1 cellular context compared by ENCODE assay signal in the genomic region with DNA sequence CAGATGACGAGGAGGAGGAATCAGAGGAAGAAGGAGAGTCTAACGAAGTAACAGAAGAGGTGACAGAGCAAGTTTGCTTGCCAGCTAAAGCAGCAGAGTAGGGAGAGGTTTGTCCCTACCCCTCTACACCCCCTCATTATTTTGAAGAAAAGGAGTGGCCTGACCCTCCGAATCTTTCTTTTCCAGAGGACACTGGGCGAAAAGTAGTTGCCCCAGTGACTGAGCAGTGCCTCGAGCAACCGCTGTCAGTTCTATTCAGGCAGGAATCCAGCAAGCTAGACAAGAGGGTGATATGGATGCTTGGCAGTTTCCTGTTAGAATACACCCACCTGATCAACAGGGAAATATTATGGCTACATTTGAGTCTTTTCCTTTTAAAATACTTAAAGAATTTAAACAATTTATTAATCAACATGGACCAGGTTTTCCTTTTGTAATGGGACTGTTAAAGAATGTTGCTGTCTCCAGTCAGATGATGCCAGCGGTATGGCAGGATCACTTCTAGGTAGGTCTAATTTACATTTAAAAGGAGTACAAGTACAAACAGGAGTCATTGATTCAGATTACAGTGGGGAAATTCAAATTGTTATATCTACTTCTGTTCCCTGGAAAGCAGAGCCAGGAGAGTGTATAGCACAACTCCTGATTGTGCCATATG.
TF ChIP-seq lines count a peak whose summit lies in the region.

No MANE protein-coding gene starts in this region.

TF ChIP-seq in GM23338, 12 proteins besides CTCF, POLR2A, EP300 and RAD21:
- TF ChIP-seq ZNF331 (CRISPR knock-in tag; IDR thresholded peaks at IDR 0.05; ENCODE audit: low read depth): no peak
- no peak for TF ChIP-seq JUNB (IDR thresholded peaks at IDR 0.05; ENCODE audit: unreplicated experiment)
- no peak for TF ChIP-seq POLR2AphosphoS5 (IDR thresholded peaks at IDR 0.05; ENCODE audit: low read depth)
- TF ChIP-seq, protein P1, sequence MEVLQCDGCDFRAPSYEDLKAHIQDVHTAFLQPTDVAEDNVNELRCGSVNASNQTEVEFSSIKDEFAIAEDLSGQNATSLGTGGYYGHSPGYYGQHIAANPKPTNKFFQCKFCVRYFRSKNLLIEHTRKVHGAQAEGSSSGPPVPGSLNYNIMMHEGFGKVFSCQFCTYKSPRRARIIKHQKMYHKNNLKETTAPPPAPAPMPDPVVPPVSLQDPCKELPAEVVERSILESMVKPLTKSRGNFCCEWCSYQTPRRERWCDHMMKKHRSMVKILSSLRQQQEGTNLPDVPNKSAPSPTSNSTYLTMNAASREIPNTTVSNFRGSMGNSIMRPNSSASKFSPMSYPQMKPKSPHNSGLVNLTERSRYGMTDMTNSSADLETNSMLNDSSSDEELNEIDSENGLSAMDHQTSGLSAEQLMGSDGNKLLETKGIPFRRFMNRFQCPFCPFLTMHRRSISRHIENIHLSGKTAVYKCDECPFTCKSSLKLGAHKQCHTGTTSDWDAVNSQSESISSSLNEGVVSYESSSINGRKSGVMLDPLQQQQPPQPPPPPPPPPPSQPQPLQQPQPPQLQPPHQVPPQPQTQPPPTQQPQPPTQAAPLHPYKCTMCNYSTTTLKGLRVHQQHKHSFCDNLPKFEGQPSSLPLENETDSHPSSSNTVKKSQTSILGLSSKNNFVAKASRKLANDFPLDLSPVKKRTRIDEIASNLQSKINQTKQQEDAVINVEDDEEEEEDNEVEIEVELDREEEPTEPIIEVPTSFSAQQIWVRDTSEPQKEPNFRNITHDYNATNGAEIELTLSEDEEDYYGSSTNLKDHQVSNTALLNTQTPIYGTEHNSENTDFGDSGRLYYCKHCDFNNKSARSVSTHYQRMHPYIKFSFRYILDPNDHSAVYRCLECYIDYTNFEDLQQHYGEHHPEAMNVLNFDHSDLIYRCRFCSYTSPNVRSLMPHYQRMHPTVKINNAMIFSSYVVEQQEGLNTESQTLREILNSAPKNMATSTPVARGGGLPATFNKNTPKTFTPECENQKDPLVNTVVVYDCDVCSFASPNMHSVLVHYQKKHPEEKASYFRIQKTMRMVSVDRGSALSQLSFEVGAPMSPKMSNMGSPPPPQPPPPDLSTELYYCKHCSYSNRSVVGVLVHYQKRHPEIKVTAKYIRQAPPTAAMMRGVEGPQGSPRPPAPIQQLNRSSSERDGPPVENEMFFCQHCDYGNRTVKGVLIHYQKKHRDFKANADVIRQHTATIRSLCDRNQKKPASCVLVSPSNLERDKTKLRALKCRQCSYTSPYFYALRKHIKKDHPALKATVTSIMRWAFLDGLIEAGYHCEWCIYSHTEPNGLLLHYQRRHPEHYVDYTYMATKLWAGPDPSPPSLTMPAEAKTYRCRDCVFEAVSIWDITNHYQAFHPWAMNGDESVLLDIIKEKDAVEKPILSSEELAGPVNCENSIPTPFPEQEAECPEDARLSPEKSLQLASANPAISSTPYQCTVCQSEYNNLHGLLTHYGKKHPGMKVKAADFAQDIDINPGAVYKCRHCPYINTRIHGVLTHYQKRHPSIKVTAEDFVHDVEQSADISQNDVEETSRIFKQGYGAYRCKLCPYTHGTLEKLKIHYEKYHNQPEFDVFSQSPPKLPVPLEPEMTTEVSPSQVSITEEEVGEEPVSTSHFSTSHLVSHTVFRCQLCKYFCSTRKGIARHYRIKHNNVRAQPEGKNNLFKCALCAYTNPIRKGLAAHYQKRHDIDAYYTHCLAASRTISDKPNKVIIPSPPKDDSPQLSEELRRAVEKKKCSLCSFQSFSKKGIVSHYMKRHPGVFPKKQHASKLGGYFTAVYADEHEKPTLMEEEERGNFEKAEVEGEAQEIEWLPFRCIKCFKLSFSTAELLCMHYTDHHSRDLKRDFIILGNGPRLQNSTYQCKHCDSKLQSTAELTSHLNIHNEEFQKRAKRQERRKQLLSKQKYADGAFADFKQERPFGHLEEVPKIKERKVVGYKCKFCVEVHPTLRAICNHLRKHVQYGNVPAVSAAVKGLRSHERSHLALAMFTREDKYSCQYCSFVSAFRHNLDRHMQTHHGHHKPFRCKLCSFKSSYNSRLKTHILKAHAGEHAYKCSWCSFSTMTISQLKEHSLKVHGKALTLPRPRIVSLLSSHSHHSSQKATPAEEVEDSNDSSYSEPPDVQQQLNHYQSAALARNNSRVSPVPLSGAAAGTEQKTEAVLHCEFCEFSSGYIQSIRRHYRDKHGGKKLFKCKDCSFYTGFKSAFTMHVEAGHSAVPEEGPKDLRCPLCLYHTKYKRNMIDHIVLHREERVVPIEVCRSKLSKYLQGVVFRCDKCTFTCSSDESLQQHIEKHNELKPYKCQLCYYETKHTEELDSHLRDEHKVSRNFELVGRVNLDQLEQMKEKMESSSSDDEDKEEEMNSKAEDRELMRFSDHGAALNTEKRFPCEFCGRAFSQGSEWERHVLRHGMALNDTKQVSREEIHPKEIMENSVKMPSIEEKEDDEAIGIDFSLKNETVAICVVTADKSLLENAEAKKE (CRISPR knock-in tag; IDR thresholded peaks at IDR 0.05): no peak
- TF ChIP-seq EZH2phosphoT487 (IDR thresholded peaks at IDR 0.05; ENCODE audit: unreplicated experiment): no peak
- TF ChIP-seq EZH2 (IDR thresholded peaks at IDR 0.05; ENCODE audit: low read depth, unreplicated experiment): no peak
- TF ChIP-seq STAT1 (IDR thresholded peaks at IDR 0.05; ENCODE audit: unreplicated experiment): no peak
- TF ChIP-seq, protein P2, sequence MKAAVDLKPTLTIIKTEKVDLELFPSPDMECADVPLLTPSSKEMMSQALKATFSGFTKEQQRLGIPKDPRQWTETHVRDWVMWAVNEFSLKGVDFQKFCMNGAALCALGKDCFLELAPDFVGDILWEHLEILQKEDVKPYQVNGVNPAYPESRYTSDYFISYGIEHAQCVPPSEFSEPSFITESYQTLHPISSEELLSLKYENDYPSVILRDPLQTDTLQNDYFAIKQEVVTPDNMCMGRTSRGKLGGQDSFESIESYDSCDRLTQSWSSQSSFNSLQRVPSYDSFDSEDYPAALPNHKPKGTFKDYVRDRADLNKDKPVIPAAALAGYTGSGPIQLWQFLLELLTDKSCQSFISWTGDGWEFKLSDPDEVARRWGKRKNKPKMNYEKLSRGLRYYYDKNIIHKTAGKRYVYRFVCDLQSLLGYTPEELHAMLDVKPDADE (IDR thresholded peaks at IDR 0.05): no peak
- no peak for TF ChIP-seq CREB1 (CRISPR knock-in tag; IDR thresholded peaks at IDR 0.05; ENCODE audit: low read depth)
- TF ChIP-seq NANOG (IDR thresholded peaks at IDR 0.05; ENCODE audit: borderline replicate concordance): no peak
- TF ChIP-seq ZNF114 (CRISPR knock-in tag; IDR thresholded peaks at IDR 0.05): no peak
- TF ChIP-seq, protein P3, sequence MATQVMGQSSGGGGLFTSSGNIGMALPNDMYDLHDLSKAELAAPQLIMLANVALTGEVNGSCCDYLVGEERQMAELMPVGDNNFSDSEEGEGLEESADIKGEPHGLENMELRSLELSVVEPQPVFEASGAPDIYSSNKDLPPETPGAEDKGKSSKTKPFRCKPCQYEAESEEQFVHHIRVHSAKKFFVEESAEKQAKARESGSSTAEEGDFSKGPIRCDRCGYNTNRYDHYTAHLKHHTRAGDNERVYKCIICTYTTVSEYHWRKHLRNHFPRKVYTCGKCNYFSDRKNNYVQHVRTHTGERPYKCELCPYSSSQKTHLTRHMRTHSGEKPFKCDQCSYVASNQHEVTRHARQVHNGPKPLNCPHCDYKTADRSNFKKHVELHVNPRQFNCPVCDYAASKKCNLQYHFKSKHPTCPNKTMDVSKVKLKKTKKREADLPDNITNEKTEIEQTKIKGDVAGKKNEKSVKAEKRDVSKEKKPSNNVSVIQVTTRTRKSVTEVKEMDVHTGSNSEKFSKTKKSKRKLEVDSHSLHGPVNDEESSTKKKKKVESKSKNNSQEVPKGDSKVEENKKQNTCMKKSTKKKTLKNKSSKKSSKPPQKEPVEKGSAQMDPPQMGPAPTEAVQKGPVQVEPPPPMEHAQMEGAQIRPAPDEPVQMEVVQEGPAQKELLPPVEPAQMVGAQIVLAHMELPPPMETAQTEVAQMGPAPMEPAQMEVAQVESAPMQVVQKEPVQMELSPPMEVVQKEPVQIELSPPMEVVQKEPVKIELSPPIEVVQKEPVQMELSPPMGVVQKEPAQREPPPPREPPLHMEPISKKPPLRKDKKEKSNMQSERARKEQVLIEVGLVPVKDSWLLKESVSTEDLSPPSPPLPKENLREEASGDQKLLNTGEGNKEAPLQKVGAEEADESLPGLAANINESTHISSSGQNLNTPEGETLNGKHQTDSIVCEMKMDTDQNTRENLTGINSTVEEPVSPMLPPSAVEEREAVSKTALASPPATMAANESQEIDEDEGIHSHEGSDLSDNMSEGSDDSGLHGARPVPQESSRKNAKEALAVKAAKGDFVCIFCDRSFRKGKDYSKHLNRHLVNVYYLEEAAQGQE (IDR thresholded peaks at IDR 0.05; ENCODE audit: unreplicated experiment): no peak
